In the genomic region with DNA sequence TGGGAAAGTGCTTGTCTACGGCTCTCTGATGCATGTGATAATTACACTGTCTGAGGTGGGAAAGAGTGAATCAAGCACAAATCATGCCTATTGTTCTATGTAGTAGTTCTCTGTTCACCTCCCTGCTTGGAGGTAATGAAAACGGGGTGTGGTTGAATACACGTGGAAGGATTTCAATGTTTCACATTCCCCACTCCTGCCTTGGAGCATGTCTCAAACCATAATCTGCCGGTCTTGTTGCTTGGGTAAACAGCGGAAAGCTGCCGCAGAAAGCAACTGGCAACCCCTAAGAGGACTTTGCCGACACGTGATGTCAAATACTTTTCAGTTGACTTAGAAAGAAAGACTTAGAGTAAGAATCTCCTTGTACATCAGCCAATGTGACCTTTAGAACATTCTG, we compare ENCODE assay signal across 23 cellular contexts.
"Had no signal": no experiment of that assay in that cellular context is flagged by ENCODE, and none has a peak within 500 bp of the region (broad histone marks: within the 10 kb centered on the region; RNA-seq: fewer than 3 reads in every experiment).

No MANE protein-coding gene starts in this region.

- H3K27ac ChIP-seq: brain microvascular endothelial cell, esophagus muscularis mucosa, left ventricle myocardium inferior, prostate gland, right lobe of liver had no signal

- H3K27me3 Mint-ChIP-seq: type B pancreatic cell had no signal

- H3K36me3 Mint-ChIP-seq: naive B cell, type B pancreatic cell had no signal

- H3K27ac Mint-ChIP-seq: activated CD4-positive, alpha-beta T cell treated with anti-CD3 and anti-CD28 coated beads, Interleukin-2, amount 10 ng/mL, durations not matched to agents 24 days and 14 days; activated CD8-positive, alpha-beta T cell treated with anti-CD3 and anti-CD28 coated beads for 36 hours; activated T-cell treated with anti-CD3 and anti-CD28 coated beads, Interleukin-2, amount 50 U/mL, for 24 hours; memory B cell; naive B cell; stimulated activated naive CD8-positive, alpha-beta T cell treated with anti-CD3 and anti-CD28 coated beads, Interleukin-15, amount 100 ng/mL, for 72 hours; type B pancreatic cell had no signal

- H3K36me3 ChIP-seq: brain microvascular endothelial cell, esophagus muscularis mucosa, left ventricle myocardium inferior, prostate gland, right lobe of liver had no signal

- H3K9me3 ChIP-seq: esophagus muscularis mucosa, left ventricle myocardium inferior, prostate gland, right lobe of liver had no signal

- H3K9me3 Mint-ChIP-seq: activated CD4-positive, alpha-beta T cell treated with anti-CD3 and anti-CD28 coated beads, Interleukin-2, amount 10 ng/mL, durations not matched to agents 24 days and 14 days; activated CD8-positive, alpha-beta T cell treated with anti-CD3 and anti-CD28 coated beads for 36 hours; activated T-cell treated with anti-CD3 and anti-CD28 coated beads, Interleukin-2, amount 50 U/mL, for 24 hours; central memory CD8-positive, alpha-beta T cell; stimulated activated naive CD8-positive, alpha-beta T cell treated with anti-CD3 and anti-CD28 coated beads, Interleukin-15, amount 100 ng/mL, for 72 hours had no signal

- DNase-seq: activated CD4-positive, alpha-beta T cell treated with anti-CD3 and anti-CD28 coated beads, Interleukin-2, amount 10 ng/mL, durations not matched to agents 24 days and 14 days; activated CD8-positive, alpha-beta T cell treated with anti-CD3 and anti-CD28 coated beads for 36 hours; activated naive CD4-positive, alpha-beta T cell treated with anti-CD3 and anti-CD28 coated beads, Interleukin-2, amount 50 U/mL, for 16 hours; activated T-cell treated with anti-CD3 and anti-CD28 coated beads, Interleukin-2, amount 50 U/mL, for 24 hours; aorta; brain microvascular endothelial cell; cortex of kidney; hypothalamus; islet precursor cell; left ventricle myocardium inferior; naive B cell; right lobe of liver; stimulated activated CD4-positive, alpha-beta T cell treated with anti-CD3 and anti-CD28 coated beads, Interleukin-4, amount 100 ng/mL, for 1 hour; stimulated activated naive CD8-positive, alpha-beta T cell treated with anti-CD3 and anti-CD28 coated beads, Interleukin-15, amount 100 ng/mL, for 72 hours; T-helper 1 cell; T-helper 9 cell had no signal

- H3K4me3 Mint-ChIP-seq: activated CD4-positive, alpha-beta T cell treated with anti-CD3 and anti-CD28 coated beads, Interleukin-2, amount 10 ng/mL, durations not matched to agents 24 days and 14 days; activated CD8-positive, alpha-beta T cell treated with anti-CD3 and anti-CD28 coated beads for 36 hours; activated T-cell treated with anti-CD3 and anti-CD28 coated beads, Interleukin-2, amount 50 U/mL, for 24 hours; central memory CD8-positive, alpha-beta T cell; memory B cell; neural crest cell; stimulated activated naive CD8-positive, alpha-beta T cell treated with anti-CD3 and anti-CD28 coated beads, Interleukin-15, amount 100 ng/mL, for 72 hours; type B pancreatic cell had no signal

- H3K4me3 ChIP-seq: esophagus muscularis mucosa, left ventricle myocardium inferior, prostate gland, right lobe of liver, smooth muscle cell had no signal

- H3K4me1 Mint-ChIP-seq: activated CD4-positive, alpha-beta T cell treated with anti-CD3 and anti-CD28 coated beads, Interleukin-2, amount 10 ng/mL, durations not matched to agents 24 days and 14 days; central memory CD8-positive, alpha-beta T cell; memory B cell; naive B cell; stimulated activated naive CD8-positive, alpha-beta T cell treated with anti-CD3 and anti-CD28 coated beads, Interleukin-15, amount 100 ng/mL, for 72 hours had no signal

- H3K4me1 ChIP-seq: prostate gland had no signal

- ATAC-seq: activated CD8-positive, alpha-beta T cell treated with anti-CD3 and anti-CD28 coated beads for 36 hours; right lobe of liver; stimulated activated naive CD8-positive, alpha-beta T cell treated with anti-CD3 and anti-CD28 coated beads, Interleukin-15, amount 100 ng/mL, for 72 hours had no signal

- H3K4me2 ChIP-seq: smooth muscle cell had no signal

- H3K27me3 ChIP-seq: brain microvascular endothelial cell, esophagus muscularis mucosa, right lobe of liver had no signal
